Comparison of ENCODE assay signal across 16 cellular contexts in genomic region chr5:14730881-14731280, GRCh38.
DNase-seq lines count a peak whose midpoint lies in the region; ATAC-seq and TF ChIP-seq lines count a peak whose summit lies in the region.
"Had no signal": no experiment of that assay in that cellular context is flagged by ENCODE, and none has a peak within 500 bp of the region (broad histone marks: within the 10 kb centered on the region; RNA-seq: fewer than 3 reads in every experiment).

No MANE protein-coding gene starts in this region.

- ATAC-seq in activated naive CD4-positive, alpha-beta T cell treated with anti-CD3 and anti-CD28 coated beads, Interleukin-2, amount 50 U/mL, for 72 hours = no peak
- no peak for ATAC-seq in effector memory CD8-positive, alpha-beta T cell (replicated peaks)
- no peak for ATAC-seq in HG03097 (IDR thresholded peaks at IDR 0.05; ENCODE audit: low FRiP score, unreplicated experiment)

- CTCF ChIA-PET in activated naive CD4-positive, alpha-beta T cell treated with anti-CD3 and anti-CD28 coated beads for 36 hours (lab: Charles Lee) = interaction anchor here (1.2 to 11.3 kb wide), 4 partner anchors 13 to 366 kb away, joined by 3 to 165 read pairs (median 4); no protein-coding TSS in a partner anchor
- CTCF ChIA-PET in CD4-positive, alpha-beta memory T cell (lab: Charles Lee; ENCODE audit: partially characterized antibody) = interaction anchor here (0.9 to 3.0 kb wide), 5 partner anchors 9 to 272 kb away, joined by 3 to 15 read pairs (median 3); no protein-coding TSS in a partner anchor

- H4K20me1 ChIP-seq in osteoblast (ENCODE audit: insufficient read depth, low read length) = no peaks in the 10 kb centered on the region

- no peaks in the 10 kb centered on the region for H3K9me3 Mint-ChIP-seq in activated naive CD4-positive, alpha-beta T cell treated with anti-CD3 and anti-CD28 coated beads, Interleukin-2, amount 50 U/mL, for 72 hours
- no peaks in the 10 kb centered on the region for H3K9me3 Mint-ChIP-seq in activated naive CD4-positive, alpha-beta T cell treated with anti-CD3 and anti-CD28 coated beads for 36 hours
- no peaks in the 10 kb centered on the region for H3K9me3 Mint-ChIP-seq in CD4-positive, alpha-beta memory T cell
- H3K9me3 Mint-ChIP-seq in effector memory CD8-positive, alpha-beta T cell = no peaks in the 10 kb centered on the region

- DNase-seq in activated naive CD4-positive, alpha-beta T cell treated with anti-CD3 and anti-CD28 coated beads, Interleukin-2, amount 50 U/mL, for 72 hours (ENCODE audit: low spot score in 2 of 2) = no peak
- DNase-seq in activated naive CD4-positive, alpha-beta T cell treated with anti-CD3 and anti-CD28 coated beads for 36 hours = no peak
- no peak for DNase-seq in CD4-positive, alpha-beta memory T cell
- no peak for DNase-seq in effector memory CD8-positive, alpha-beta T cell
- DNase-seq in osteoblast (ENCODE audit: insufficient read length, low spot score, missing footprints) = peak; percentile 51
- DNase-seq in DMS153 treated with DMSO at 0.1 percent for 48 hours (lab: John Stamatoyannopoulos, UW; ENCODE audit: unreplicated experiment) = no peak
- no peak for DNase-seq in 8988T
- DNase-seq: EL, IMR-90, Kasumi-1, NCI-H1417, NCI-H1930, NCI-H510A, SIG-M5 had no signal

- H3K4me3 ChIP-seq in CD4-positive, alpha-beta memory T cell (ENCODE audit: low read length in 2 of 2) = no peak overlapping the region
- no peak overlapping the region for H3K4me3 ChIP-seq in osteoblast (ENCODE audit: insufficient read depth, low read length)
- H3K4me3 ChIP-seq: HAP-1 had no signal

- H3K4me1 Mint-ChIP-seq in activated naive CD4-positive, alpha-beta T cell treated with anti-CD3 and anti-CD28 coated beads for 36 hours (ENCODE audit: low read depth) = peaks cover 4% of the 10 kb centered on the region
- H3K4me1 Mint-ChIP-seq in CD4-positive, alpha-beta memory T cell = peaks cover 7 to 9% (median 8%) of the 10 kb centered on the region in 4 donors
- H3K4me1 Mint-ChIP-seq in effector memory CD8-positive, alpha-beta T cell (ENCODE audit: low read depth in 2 of 2) = peaks cover 3% of the 10 kb centered on the region in 2 donors

- peaks cover 9 to 11% of the 10 kb centered on the region in 2 donors for H3K36me3 Mint-ChIP-seq in activated naive CD4-positive, alpha-beta T cell treated with anti-CD3 and anti-CD28 coated beads, Interleukin-2, amount 50 U/mL, for 72 hours
- H3K36me3 Mint-ChIP-seq in activated naive CD4-positive, alpha-beta T cell treated with anti-CD3 and anti-CD28 coated beads for 36 hours (ENCODE audit: low read depth) = peaks cover 9% of the 10 kb centered on the region
- H3K36me3 Mint-ChIP-seq in CD4-positive, alpha-beta memory T cell = peaks cover 23 to 53% of the 10 kb centered on the region in 2 donors
- peaks cover 7% of the 10 kb centered on the region for H3K36me3 Mint-ChIP-seq in effector memory CD8-positive, alpha-beta T cell (ENCODE audit: insufficient read depth)

- H3K36me3 ChIP-seq in CD4-positive, alpha-beta memory T cell (ENCODE audit: insufficient read depth, low read length) = peaks cover 5% of the 10 kb centered on the region
- H3K36me3 ChIP-seq in osteoblast (ENCODE audit: insufficient read depth, low read length) = peaks cover 54% of the 10 kb centered on the region
- H3K36me3 ChIP-seq: HAP-1 had no signal

- no peaks in the 10 kb centered on the region for H3K79me2 ChIP-seq in osteoblast (ENCODE audit: insufficient read depth, low read length)

- no peak for TF ChIP-seq CTCF in osteoblast (IDR thresholded peaks at IDR 0.05; ENCODE audit: extremely low read depth, low read depth, low read length)

- intact Hi-C loops in activated naive CD4-positive, alpha-beta T cell treated with anti-CD3 and anti-CD28 coated beads for 36 hours (cut with micrococcal nuclease) = no loop called here
- intact Hi-C loops in CD4-positive, alpha-beta memory T cell (cut with micrococcal nuclease) = no loop called here

- H3K9me3 ChIP-seq in CD4-positive, alpha-beta memory T cell (ENCODE audit: control insufficient read depth in 1 of 2, low read length in 2 of 2) = no peaks in the 10 kb centered on the region
- no peaks in the 10 kb centered on the region for H3K9me3 ChIP-seq in osteoblast (ENCODE audit: low read depth, low read length)
- H3K9me3 ChIP-seq: HAP-1 had no signal

- H3K4me2 ChIP-seq in osteoblast (ENCODE audit: insufficient read depth, low read length) = no peak overlapping the region

- no peaks in the 10 kb centered on the region for H3K4me1 ChIP-seq in CD4-positive, alpha-beta memory T cell (ENCODE audit: insufficient read depth, low read length)
- peaks cover 21% of the 10 kb centered on the region for H3K4me1 ChIP-seq in osteoblast (ENCODE audit: insufficient read depth, low read length)

- H2AFZ ChIP-seq in osteoblast (ENCODE audit: low read length) = no peak overlapping the region

- no peaks in the 10 kb centered on the region for H3K27me3 ChIP-seq in CD4-positive, alpha-beta memory T cell (ENCODE audit: insufficient read depth, low read length)
- no peaks in the 10 kb centered on the region for H3K27me3 ChIP-seq in osteoblast (ENCODE audit: insufficient read depth, low read length)

- POLR2A ChIA-PET in CD4-positive, alpha-beta memory T cell (lab: Charles Lee; ENCODE audit: partially characterized antibody) = no interaction called here

- no peak overlapping the region for H3K4me3 Mint-ChIP-seq in activated naive CD4-positive, alpha-beta T cell treated with anti-CD3 and anti-CD28 coated beads for 36 hours
- H3K4me3 Mint-ChIP-seq in CD4-positive, alpha-beta memory T cell = no peak overlapping the region
- H3K4me3 Mint-ChIP-seq in effector memory CD8-positive, alpha-beta T cell = no peak overlapping the region

- H3K27me3 Mint-ChIP-seq in activated naive CD4-positive, alpha-beta T cell treated with anti-CD3 and anti-CD28 coated beads for 36 hours (ENCODE audit: low read depth) = no peaks in the 10 kb centered on the region
- no peaks in the 10 kb centered on the region for H3K27me3 Mint-ChIP-seq in CD4-positive, alpha-beta memory T cell
- no peaks in the 10 kb centered on the region for H3K27me3 Mint-ChIP-seq in effector memory CD8-positive, alpha-beta T cell

- peak overlapping the region; percentile 6 to 38 for H3K27ac Mint-ChIP-seq in activated naive CD4-positive, alpha-beta T cell treated with anti-CD3 and anti-CD28 coated beads, Interleukin-2, amount 50 U/mL, for 72 hours
- no peak overlapping the region for H3K27ac Mint-ChIP-seq in activated naive CD4-positive, alpha-beta T cell treated with anti-CD3 and anti-CD28 coated beads for 36 hours
- H3K27ac Mint-ChIP-seq in CD4-positive, alpha-beta memory T cell = peak overlapping the region in 5 of 7 donors; percentile 17 to 81 (median 60)
- H3K27ac Mint-ChIP-seq in effector memory CD8-positive, alpha-beta T cell = peak overlapping the region; percentile 29 to 38

- H3K27ac ChIP-seq in CD4-positive, alpha-beta memory T cell (ENCODE audit: low read depth, low read length) = no peak overlapping the region
- H3K27ac ChIP-seq in osteoblast (ENCODE audit: low read depth, low read length) = no peak overlapping the region
